In the genomic region with DNA sequence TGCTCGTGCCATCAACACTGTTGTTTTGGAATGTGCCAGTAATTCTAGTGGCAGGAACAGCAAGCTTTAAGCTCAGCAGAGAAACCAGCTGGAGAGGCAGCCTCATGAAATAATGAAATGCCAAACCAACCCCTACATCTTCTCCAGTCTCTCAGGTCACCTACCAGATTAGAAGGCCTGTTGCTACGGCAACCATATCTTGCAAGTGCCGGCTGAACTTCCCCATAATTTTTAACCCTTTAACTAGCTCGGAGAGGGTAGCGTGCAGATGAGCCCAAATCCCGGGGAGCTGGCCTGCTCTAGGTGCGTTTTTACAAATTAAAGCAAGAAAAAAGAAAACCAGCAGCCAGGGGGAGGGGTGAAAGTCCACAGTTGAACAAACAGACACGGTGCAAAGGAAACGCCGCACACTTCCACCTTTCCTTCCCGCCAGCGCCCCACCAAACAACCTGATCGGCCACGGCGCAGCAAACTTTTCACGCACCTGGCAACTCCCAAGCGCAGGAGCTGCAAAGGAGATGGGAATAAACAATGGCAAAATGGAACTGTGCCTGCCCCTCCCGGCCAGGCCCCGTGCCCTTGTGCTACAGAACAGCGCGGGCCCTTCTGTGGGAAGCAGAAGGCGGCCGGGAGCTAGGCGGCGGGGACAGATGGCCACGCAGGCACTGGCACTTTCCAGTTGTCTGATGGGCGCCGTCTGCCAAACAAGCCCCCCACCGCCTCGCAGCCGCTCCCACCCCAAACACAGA, we compare ENCODE assay signal across 8 cellular contexts. TPM values are rescaled to one million over a fixed set of nuclear protein-coding genes. Genes with fewer than 3 reads are reported as not detected.
DNase-seq lines count a peak whose midpoint lies in the region; ATAC-seq lines count a peak whose summit lies in the region.

No MANE protein-coding gene starts in this region.

- no peak for ATAC-seq in GM19395 (IDR thresholded peaks at IDR 0.05; ENCODE audit: unreplicated experiment)
- no peak for ATAC-seq in HG02973 (IDR thresholded peaks at IDR 0.05; ENCODE audit: unreplicated experiment)

- DNase-seq in NCI-H2196 (lab: John Stamatoyannopoulos, UW; ENCODE audit: unreplicated experiment), result peak; percentile 9
- DNase-seq in NCI-H2196 treated with DMSO at 0.1 percent for 48 hours (lab: John Stamatoyannopoulos, UW; ENCODE audit: unreplicated experiment), result no peak
- DNase-seq in NCI-H1694 treated with DMSO at 0.1 percent for 48 hours (lab: John Stamatoyannopoulos, UW), result peak; percentile 72
- DNase-seq in cerebellum (ENCODE audit: low spot score), result peak; percentile 86
- peak; percentile 80 for DNase-seq in retina
- no peak for DNase-seq in HCEC 1CT

RNA-seq across cellular contexts. Expression of gene SSBP3, which starts 50.1 kb away (rescaled TPM):
- total RNA-seq in cerebellum, result 36.4 TPM

Comparison
In these comparisons a context has a peak if more than half of its experiments do, and no peak if none do; other contexts are left out.
1. DNase-seq: peak in NCI-H2196 (single experiment), NCI-H1694 treated with DMSO at 0.1 percent for 48 hours (single experiment), cerebellum (single experiment) and retina (single experiment); none in NCI-H2196 treated with DMSO at 0.1 percent for 48 hours (single experiment) and HCEC 1CT (single experiment).